Comparison of ENCODE assay signal across 24 cellular contexts in genomic region chr12:15861404-15861803, GRCh38.
"Had no signal": no experiment of that assay in that cellular context is flagged by ENCODE, and none has a peak within 500 bp of the region (broad histone marks: within the 10 kb centered on the region; RNA-seq: fewer than 3 reads in every experiment).

No MANE protein-coding gene starts in this region.

- H3K4me1 ChIP-seq: left ventricle myocardium inferior, pancreas, prostate gland, right atrium auricular region, tibial nerve had no signal

- H3K9me3 ChIP-seq: left ventricle myocardium inferior, pancreas, prostate gland, right atrium auricular region, spleen, tibial nerve had no signal

- H3K27me3 ChIP-seq: pancreas, right atrium auricular region, tibial nerve had no signal

- H3K27ac ChIP-seq: coronary artery, left ventricle myocardium inferior, pancreas, prostate gland, right atrium auricular region, spleen, tibial nerve, WERI-Rb-1 had no signal

- H3K27ac Mint-ChIP-seq: activated CD4-positive, alpha-beta memory T cell treated with anti-CD3 and anti-CD28 coated beads for 36 hours; activated CD4-positive, alpha-beta T cell treated with anti-CD3 and anti-CD28 coated beads, Interleukin-2, amount 10 ng/mL, durations not matched to agents 24 days and 14 days; activated naive CD4-positive, alpha-beta T cell treated with anti-CD3 and anti-CD28 coated beads, Interleukin-2, amount 10 ng/mL, durations not matched to agents 7 days and 5 days; effector memory CD8-positive, alpha-beta T cell; nephron progenitor cell; T-helper 17 cell had no signal

- H3K4me3 Mint-ChIP-seq: activated CD4-positive, alpha-beta memory T cell treated with anti-CD3 and anti-CD28 coated beads for 36 hours; activated CD4-positive, alpha-beta T cell treated with anti-CD3 and anti-CD28 coated beads, Interleukin-2, amount 10 ng/mL, durations not matched to agents 24 days and 14 days; activated naive CD4-positive, alpha-beta T cell treated with anti-CD3 and anti-CD28 coated beads, Interleukin-2, amount 10 ng/mL, durations not matched to agents 7 days and 5 days; effector memory CD8-positive, alpha-beta T cell; naive B cell; nephron progenitor cell; T-helper 17 cell had no signal

- H3K36me3 Mint-ChIP-seq: activated CD4-positive, alpha-beta memory T cell treated with anti-CD3 and anti-CD28 coated beads for 36 hours; activated naive CD4-positive, alpha-beta T cell treated with anti-CD3 and anti-CD28 coated beads, Interleukin-2, amount 10 ng/mL, durations not matched to agents 7 days and 5 days; naive B cell had no signal

- H3K4me3 ChIP-seq: coronary artery, left ventricle myocardium inferior, pancreas, prostate gland, right atrium auricular region, spleen, tibial nerve had no signal

- ATAC-seq: activated CD4-positive, CD25-positive, alpha-beta regulatory T cell treated with anti-CD3 and anti-CD28 coated beads, Interleukin-2, amount 50 U/mL, for 24 hours; effector memory CD8-positive, alpha-beta T cell; pancreas; T-helper 17 cell had no signal

- DNase-seq: activated CD4-positive, alpha-beta memory T cell treated with anti-CD3 and anti-CD28 coated beads for 36 hours; activated CD4-positive, alpha-beta T cell treated with anti-CD3 and anti-CD28 coated beads, Interleukin-2, amount 10 ng/mL, durations not matched to agents 24 days and 14 days; activated CD8-positive, alpha-beta memory T cell treated with anti-CD3 and anti-CD28 coated beads, Interleukin-2, amount 50 U/mL, for 4 hours; activated gamma-delta T cell; activated naive CD4-positive, alpha-beta T cell treated with anti-CD3 and anti-CD28 coated beads, Interleukin-2, amount 10 ng/mL, durations not matched to agents 7 days and 5 days; activated T-cell treated with anti-CD3 and anti-CD28 coated beads, Interleukin-2, amount 50 U/mL, for 1 hour; effector memory CD8-positive, alpha-beta T cell; erythroblast; kidney glomerular epithelial cell; left ventricle myocardium inferior; mammary epithelial cell; naive B cell; nephron progenitor cell; pancreas; spleen; stimulated activated naive CD4-positive, alpha-beta T cell; T-helper 17 cell; T1000; WERI-Rb-1 had no signal

- H3K36me3 ChIP-seq: left ventricle myocardium inferior, pancreas, prostate gland, right atrium auricular region, spleen, tibial nerve, WERI-Rb-1 had no signal

- H3K9me3 Mint-ChIP-seq: activated CD4-positive, alpha-beta memory T cell treated with anti-CD3 and anti-CD28 coated beads for 36 hours; activated CD4-positive, alpha-beta T cell treated with anti-CD3 and anti-CD28 coated beads, Interleukin-2, amount 10 ng/mL, durations not matched to agents 24 days and 14 days; activated naive CD4-positive, alpha-beta T cell treated with anti-CD3 and anti-CD28 coated beads, Interleukin-2, amount 10 ng/mL, durations not matched to agents 7 days and 5 days; effector memory CD8-positive, alpha-beta T cell; naive B cell had no signal
